In the genomic region with DNA sequence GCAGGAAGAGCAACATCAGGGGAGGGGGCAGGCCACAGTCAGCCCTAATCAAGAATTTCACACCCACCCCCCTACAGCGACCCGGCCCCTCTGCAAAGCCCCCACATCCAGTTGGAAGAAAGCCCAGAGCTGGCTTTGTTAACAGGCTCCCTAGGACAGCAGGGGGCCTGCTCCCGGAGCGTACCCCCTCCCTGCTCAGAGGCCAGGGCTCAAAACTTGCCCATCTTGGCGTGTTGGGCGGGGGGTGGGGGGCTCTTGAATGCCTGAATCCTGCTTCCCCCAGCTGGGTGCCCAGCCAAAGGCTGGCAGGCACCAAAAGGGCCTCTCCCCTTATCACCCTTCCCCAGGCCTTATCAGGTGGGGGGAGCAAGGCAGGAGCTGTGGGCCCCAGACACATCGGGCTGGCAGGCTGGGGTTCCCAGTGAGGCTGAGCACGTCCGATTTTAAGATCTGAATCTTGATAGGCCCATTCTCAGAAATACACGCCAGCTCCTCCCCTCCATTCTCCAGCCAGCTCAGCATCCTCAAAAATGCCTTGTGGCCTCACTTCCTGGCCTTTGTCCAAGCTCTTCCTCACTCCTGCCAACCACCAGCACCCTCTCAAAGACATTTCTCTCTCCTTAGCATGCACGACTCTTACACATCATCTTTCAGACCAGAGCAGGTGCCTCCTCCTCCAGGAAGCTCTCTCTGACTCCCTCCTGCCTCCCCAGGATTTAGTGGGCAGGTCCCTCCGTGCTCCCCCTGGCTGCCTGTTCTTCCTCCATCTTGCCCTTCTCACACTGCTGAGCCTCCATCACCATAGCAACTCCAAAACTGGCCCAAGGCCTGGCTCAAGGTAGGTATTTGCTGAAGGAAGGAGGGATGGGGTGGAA, we compare ENCODE assay signal across 10 cellular contexts.
DNase-seq lines count a peak whose midpoint lies in the region; ATAC-seq and TF ChIP-seq lines count a peak whose summit lies in the region.
"Had no signal": no experiment of that assay in that cellular context is flagged by ENCODE, and none has a peak within 500 bp of the region (broad histone marks: within the 10 kb centered on the region; RNA-seq: fewer than 3 reads in every experiment).

No MANE protein-coding gene starts in this region.

- H3K27ac Mint-ChIP-seq in endothelial cell (ENCODE audit: unreplicated experiment): peak overlapping the region; percentile 20
- no peak overlapping the region for H3K27ac Mint-ChIP-seq in natural killer cell treated with Interleukin-12 subunit alpha and Interleukin-12 subunit beta and Interleukin-15 and Interleukin-18, amount 100 ng/mL, for 72 hours

- intact Hi-C loops in esophagus muscularis mucosa (cut with DNase I): no loop called here

- H3K4me3 Mint-ChIP-seq in endothelial cell (ENCODE audit: unreplicated experiment): no peak overlapping the region
- H3K4me3 Mint-ChIP-seq in natural killer cell treated with Interleukin-12 subunit alpha and Interleukin-12 subunit beta and Interleukin-15 and Interleukin-18, amount 100 ng/mL, for 72 hours: no peak overlapping the region

- peaks cover 10 to 30% (median 29%) of the 10 kb centered on the region in 4 donors for H3K4me1 ChIP-seq in esophagus muscularis mucosa

- 24% methylated on average over 6 of the region's 12 CpGs for WGBS in esophagus muscularis mucosa

- TF ChIP-seq CTCF in endothelial cell (IDR thresholded peaks at IDR 0.05; ENCODE audit: unreplicated experiment): no peak
- TF ChIP-seq CTCF in esophagus muscularis mucosa (IDR thresholded peaks at IDR 0.05): no peak

- H3K4me3 ChIP-seq in esophagus muscularis mucosa: no peak overlapping the region
- H3K4me3 ChIP-seq: smooth muscle cell had no signal

- H3K36me3 ChIP-seq in esophagus muscularis mucosa: no peaks in the 10 kb centered on the region

- DNase-seq in GM04503 (ENCODE audit: low read depth) (peak; percentile 59), NCI-H345 (lab: John Stamatoyannopoulos, UW) (peak; percentile 77), endothelial cell (ENCODE audit: low spot score) (no peak), non-pigmented ciliary epithelial cell (ENCODE audit: low read depth) (peak; percentile 64), D341Med (ENCODE audit: low spot score) (no peak), esophagus muscularis mucosa (ENCODE audit: extremely low spot score) (no peak)
- no peak for DNase-seq in natural killer cell treated with Interleukin-12 subunit alpha and Interleukin-12 subunit beta and Interleukin-15 and Interleukin-18, amount 100 ng/mL, for 72 hours (ENCODE audit: low spot score)
- no peak for DNase-seq in effector CD8-positive, alpha-beta T cell (lab: John Stamatoyannopoulos, UW)
- DNase-seq: trophoblast cell had no signal

- peaks cover 0 to 5% (median 0%) of the 10 kb centered on the region in 4 donors for H3K27me3 ChIP-seq in esophagus muscularis mucosa

- peaks cover 11% of the 10 kb centered on the region for H3K4me1 Mint-ChIP-seq in endothelial cell (ENCODE audit: unreplicated experiment)
- no peaks in the 10 kb centered on the region for H3K4me1 Mint-ChIP-seq in natural killer cell treated with Interleukin-12 subunit alpha and Interleukin-12 subunit beta and Interleukin-15 and Interleukin-18, amount 100 ng/mL, for 72 hours (ENCODE audit: low read depth in 2 of 2)

- no peaks in the 10 kb centered on the region for H3K9me3 ChIP-seq in esophagus muscularis mucosa

- H3K9me3 Mint-ChIP-seq in endothelial cell (ENCODE audit: unreplicated experiment): no peaks in the 10 kb centered on the region
- H3K9me3 Mint-ChIP-seq in natural killer cell treated with Interleukin-12 subunit alpha and Interleukin-12 subunit beta and Interleukin-15 and Interleukin-18, amount 100 ng/mL, for 72 hours: no peaks in the 10 kb centered on the region

- H3K27me3 Mint-ChIP-seq in endothelial cell (ENCODE audit: unreplicated experiment): peaks cover 3% of the 10 kb centered on the region
- H3K27me3 Mint-ChIP-seq in natural killer cell treated with Interleukin-12 subunit alpha and Interleukin-12 subunit beta and Interleukin-15 and Interleukin-18, amount 100 ng/mL, for 72 hours: peaks cover 28% of the 10 kb centered on the region in 2 donors

- no peaks in the 10 kb centered on the region for H3K36me3 Mint-ChIP-seq in endothelial cell (ENCODE audit: low read depth, unreplicated experiment)
- no peaks in the 10 kb centered on the region for H3K36me3 Mint-ChIP-seq in natural killer cell treated with Interleukin-12 subunit alpha and Interleukin-12 subunit beta and Interleukin-15 and Interleukin-18, amount 100 ng/mL, for 72 hours

- no peak overlapping the region for H3K27ac ChIP-seq in esophagus muscularis mucosa (replicated peaks in 1 of 4)

- no peak for TF ChIP-seq EP300 in esophagus muscularis mucosa (IDR thresholded peaks at IDR 0.05)

- ATAC-seq in natural killer cell treated with Interleukin-12 subunit alpha and Interleukin-12 subunit beta and Interleukin-15 and Interleukin-18, amount 100 ng/mL, for 72 hours: no peak

- no peak for TF ChIP-seq POLR2A in esophagus muscularis mucosa (IDR thresholded peaks at IDR 0.05; ENCODE audit: low read depth)

Comparison
In these comparisons a context has a peak if more than half of its experiments do, and no peak if none do; other contexts are left out.
1. DNase-seq: peak in GM04503 (single experiment), NCI-H345 (single experiment) and non-pigmented ciliary epithelial cell (single experiment); none in endothelial cell (single experiment), D341Med (single experiment), natural killer cell treated with Interleukin-12 subunit alpha and Interleukin-12 subunit beta and Interleukin-15 and Interleukin-18, amount 100 ng/mL, for 72 hours (single experiment), effector CD8-positive, alpha-beta T cell (single experiment) and esophagus muscularis mucosa (single experiment).